In the genomic region with DNA sequence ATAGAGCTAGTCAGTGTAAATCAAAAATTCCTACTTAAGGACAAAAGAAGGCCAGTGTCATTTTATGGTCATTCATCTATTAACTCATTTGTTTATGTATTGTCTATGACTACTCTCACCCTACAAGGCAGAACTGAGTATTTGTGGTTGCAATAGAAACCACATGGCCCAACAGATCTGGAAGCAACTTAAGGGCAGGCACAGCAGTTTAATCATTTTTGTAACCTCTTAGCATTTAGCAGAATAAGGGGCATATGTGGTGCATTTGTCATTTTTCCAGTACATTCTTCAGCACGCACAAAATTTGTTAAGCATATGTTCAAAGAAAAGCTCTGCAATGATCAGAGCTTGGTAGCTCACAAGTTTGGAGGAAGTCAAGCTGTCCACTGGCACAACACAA, we compare ENCODE assay signal across 8 cellular contexts. TPM values are rescaled to one million over a fixed set of nuclear protein-coding genes. Genes with fewer than 3 reads are reported as not detected.
DNase-seq lines count a peak whose midpoint lies in the region; ATAC-seq and TF ChIP-seq lines count a peak whose summit lies in the region.

No MANE protein-coding gene starts in this region.

- DNase-seq in AG04450 (ENCODE audit: low read depth, low spot score) (peak; percentile 38), fibroblast of mammary gland (ENCODE audit: low read depth) (peak; percentile 78), LoVo (ENCODE audit: low spot score) (no peak)
- no peak for DNase-seq in activated effector memory CD4-positive, alpha-beta T cell treated with Interleukin-2 at 50 U/mL for 16 hours

- ATAC-seq in GM18517 (IDR thresholded peaks at IDR 0.05; ENCODE audit: unreplicated experiment) (peak; percentile 57), HG03039 (IDR thresholded peaks at IDR 0.05; ENCODE audit: unreplicated experiment) (peak; percentile 41)

- no peak overlapping the region for H3K27ac ChIP-seq in AG04450 (ENCODE audit: low read depth, low read length)

- H3K9me3 ChIP-seq in AG04450 (ENCODE audit: control insufficient read depth, insufficient read depth, low read length), result no peaks in the 10 kb centered on the region
- no peaks in the 10 kb centered on the region for H3K9me3 ChIP-seq in skeletal muscle satellite cell (replicated peaks; ENCODE audit: low read length)

- H3K4me2 ChIP-seq in skeletal muscle satellite cell (ENCODE audit: low read length), result peak overlapping the region; percentile 94

- H3K4me3 ChIP-seq in AG04450 (ENCODE audit: low read depth, low read length), result peak overlapping the region; percentile 91
- H3K4me3 ChIP-seq in fibroblast of mammary gland (ENCODE audit: control insufficient read depth, low read depth, low read length), result peak overlapping the region; percentile 81
- peak overlapping the region; percentile 91 for H3K4me3 ChIP-seq in skeletal muscle satellite cell (ENCODE audit: low read length)

- TF ChIP-seq POLR2A in Raji (IDR thresholded peaks at IDR 0.05; ENCODE audit: insufficient read depth, low read depth, low read length), result 0 out of 2 replicates have a peak, but pooled peaks have one; percentile 11

- CTCF ChIA-PET in AG04450 (lab: Charles Lee), result interaction anchor here (0.6 to 0.9 kb wide), 2 partner anchors 55 to 410 kb away, joined by 3 read pairs; no protein-coding TSS in a partner anchor

- no peaks in the 10 kb centered on the region for H3K36me3 ChIP-seq in skeletal muscle satellite cell (ENCODE audit: insufficient read depth, low read length)

- peak overlapping the region; percentile 91 for H3K9ac ChIP-seq in skeletal muscle satellite cell (ENCODE audit: low read depth, low read length)

- POLR2A ChIA-PET in AG04450 (lab: Yijun Ruan, JAX), result interaction anchor here (0.6 to 3.2 kb wide), 2 partner anchors 13 to 17 kb away, joined by 3 to 15 read pairs; no protein-coding TSS in a partner anchor

- H3K27me3 ChIP-seq in AG04450 (ENCODE audit: control insufficient read depth, insufficient read depth, low read length), result no peaks in the 10 kb centered on the region
- H3K27me3 ChIP-seq in skeletal muscle satellite cell (ENCODE audit: control insufficient read depth, insufficient read depth, low read length), result no peaks in the 10 kb centered on the region

- H3K4me1 ChIP-seq in skeletal muscle satellite cell (ENCODE audit: control insufficient read depth, insufficient read depth, low read length), result peaks cover 24% of the 10 kb centered on the region

- TF ChIP-seq CTCF in AG04450 (IDR thresholded peaks at IDR 0.05; ENCODE audit: low read depth, low read length), result no peak
- TF ChIP-seq CTCF in fibroblast of mammary gland (conservative IDR thresholded peaks at IDR 0.05; ENCODE audit: control insufficient read depth, insufficient read depth, low read depth, low read length), result no peak

RNA-seq across cellular contexts. Expression of gene FKBP15, which starts 1.1 kb away (rescaled TPM):
- 27.8 and 28.5 TPM in 2 replicates for polyA plus RNA-seq in AG04450 (2011; rRNA removed)
- 54.3 and 65.7 TPM in 2 replicates for polyA minus RNA-seq in AG04450 (2011; rRNA and poly(A)+ RNA removed)
- total RNA-seq in skeletal muscle satellite cell (2012; rRNA removed), result 21.0 and 24.0 TPM in 2 replicates

RNA-seq across cellular contexts. Expression of gene SLC31A1, which starts 1.4 kb away (rescaled TPM):
- 34.6 and 38.4 TPM in 2 replicates for polyA plus RNA-seq in AG04450 (2011; rRNA removed)
- 25.3 and 30.5 TPM in 2 replicates for polyA minus RNA-seq in AG04450 (2011; rRNA and poly(A)+ RNA removed)
- total RNA-seq in skeletal muscle satellite cell (2012; rRNA removed), result 25.6 and 25.8 TPM in 2 replicates

RNA-seq across cellular contexts. Expression of gene CDC26, which starts 55.4 kb away (rescaled TPM):
- polyA plus RNA-seq in AG04450 (2011; rRNA removed), result 38.0 and 52.6 TPM in 2 replicates
- polyA minus RNA-seq in AG04450 (2011; rRNA and poly(A)+ RNA removed), result 8.6 and 13.4 TPM in 2 replicates
- total RNA-seq in skeletal muscle satellite cell (2012; rRNA removed), result 42.8 and 49.4 TPM in 2 replicates

RNA-seq across cellular contexts. Expression of gene PRPF4, which starts 55.5 kb away (rescaled TPM):
- polyA plus RNA-seq in AG04450 (2011; rRNA removed), result 20.1 and 20.9 TPM in 2 replicates
- polyA minus RNA-seq in AG04450 (2011; rRNA and poly(A)+ RNA removed), result 12.8 and 15.8 TPM in 2 replicates
- 38.8 and 40.4 TPM in 2 replicates for total RNA-seq in skeletal muscle satellite cell (2012; rRNA removed)

Comparison
In these comparisons a context has a peak if more than half of its experiments do, and no peak if none do; other contexts are left out.
1. DNase-seq: peak in AG04450 (single experiment) and fibroblast of mammary gland (single experiment); none in LoVo (single experiment) and activated effector memory CD4-positive, alpha-beta T cell treated with Interleukin-2 at 50 U/mL for 16 hours (single experiment).
2. Peak in every context shown above with its lines, with median percentiles within 50 percentile points of each other: H3K4me3 ChIP-seq.